ENCODE assay signal across 9 cellular contexts in the genomic region with DNA sequence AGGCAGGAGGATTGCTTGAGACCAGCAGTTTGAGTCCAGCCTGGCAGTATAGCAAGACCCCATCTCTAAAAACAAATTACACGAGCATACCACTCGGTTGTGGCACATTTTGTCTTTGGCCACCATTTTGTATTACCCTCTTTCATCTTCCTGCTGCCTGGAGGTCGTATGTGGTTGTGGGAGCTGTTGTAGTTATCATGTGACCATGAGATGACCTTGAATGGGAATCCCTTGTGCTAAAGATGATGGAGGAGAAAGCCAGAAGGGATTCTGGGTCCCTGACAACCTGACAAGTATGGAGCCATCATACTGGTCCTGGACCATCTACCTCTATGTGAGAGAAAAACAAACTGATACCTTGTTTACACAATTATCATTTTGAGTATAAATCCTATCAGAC.
"Had no signal": no experiment of that assay in that cellular context is flagged by ENCODE, and none has a peak within 500 bp of the region (broad histone marks: within the 10 kb centered on the region; RNA-seq: fewer than 3 reads in every experiment).

No MANE protein-coding gene starts in this region.

- ATAC-seq: GM23338, HepG2 had no signal

- H3K9me3 ChIP-seq: HAP-1 had no signal

- H3K4me3 ChIP-seq: GM23338, HAP-1 had no signal

- H3K9ac ChIP-seq: KMS-11 had no signal

- H3K36me3 ChIP-seq: HAP-1 had no signal

- FAIRE-seq: H1, H54, HepG2 had no signal

- H2AFZ ChIP-seq: GM23338 had no signal

- H3K4me1 ChIP-seq: HAP-1 had no signal

- H3K4me2 ChIP-seq: GM23338, KMS-11 had no signal

- H3K27ac ChIP-seq: HL-60, KMS-11 had no signal

- DNase-seq: Karpas-422, KBM-7 had no signal
